ENCODE assay signal across 25 cellular contexts in the genomic region with DNA sequence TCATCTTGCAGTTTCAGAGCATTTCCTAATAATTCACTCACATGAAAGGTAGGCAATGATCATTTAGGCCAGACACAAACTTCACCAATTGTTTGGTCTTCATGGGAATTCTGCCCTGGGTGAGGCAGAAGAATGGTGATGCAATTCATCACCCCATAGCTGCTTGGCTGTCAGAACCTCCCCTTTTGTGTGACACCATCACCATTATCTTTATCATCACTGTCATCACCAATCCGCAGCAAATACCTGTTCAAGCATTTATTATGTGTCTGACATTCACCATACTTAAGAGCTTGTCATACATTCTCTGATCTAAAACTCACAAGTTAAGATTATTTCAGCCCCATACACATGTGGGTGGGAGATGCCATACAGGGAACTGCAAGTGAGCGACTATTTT.
"Had no signal": no experiment of that assay in that cellular context is flagged by ENCODE, and none has a peak within 500 bp of the region (broad histone marks: within the 10 kb centered on the region; RNA-seq: fewer than 3 reads in every experiment).

No MANE protein-coding gene starts in this region.

- H3K9me3 ChIP-seq: stomach, suprapubic skin, testis, thoracic aorta, thyroid gland, tibial artery, tibial nerve, transverse colon, upper lobe of left lung, upper lobe of right lung, uterus, vagina had no signal

- H3K4me1 ChIP-seq: stomach, suprapubic skin, testis, thyroid gland, tibial artery, tibial nerve, transverse colon, upper lobe of left lung, upper lobe of right lung, uterus, vagina had no signal

- H3K36me3 ChIP-seq: stomach, suprapubic skin, thoracic aorta, thyroid gland, tibial artery, tibial nerve, transverse colon, upper lobe of left lung, upper lobe of right lung, uterus, vagina had no signal

- H3K4me3 ChIP-seq: stomach, suprapubic skin, testis, thoracic aorta, thyroid gland, tibial artery, tibial nerve, transverse colon, upper lobe of left lung, upper lobe of right lung, uterus, vagina had no signal

- DNase-seq: stimulated activated CD4-positive, alpha-beta T cell treated with anti-CD3 and anti-CD28 coated beads, Interleukin-2, amount 100 ng/mL, for 48 hours; stimulated activated CD4-positive, alpha-beta T cell treated with anti-CD3 and anti-CD28 coated beads, Interleukin-4, amount 100 ng/mL, for 1 hour; stimulated activated CD4-positive, alpha-beta T cell treated with anti-CD3 and anti-CD28 coated beads, Interleukin-4, amount 100 ng/mL, for 24 hours; stimulated activated CD4-positive, alpha-beta T cell treated with anti-CD3 and anti-CD28 coated beads, Interleukin-4, amount 100 ng/mL, for 4 hours; stimulated activated CD8-positive, alpha-beta memory T cell treated with anti-CD3 and anti-CD28 coated beads, Interleukin-4, amount 100 ng/mL, for 48 hours; stimulated activated naive B cell treated with anti-CD40 and anti-IgM and Interleukin-4, amounts not matched to agents 10 μg/mL and 1 μg/mL and 100 μg/mL, for 72 hours; stimulated activated naive CD4-positive, alpha-beta T cell; stimulated activated naive CD4-positive, alpha-beta T cell treated with Interleukin-2 at 50 U/mL for 16 hours; stimulated activated naive CD8-positive, alpha-beta T cell treated with anti-CD3 and anti-CD28 coated beads, Interleukin-15, amount 100 ng/mL, for 72 hours; stimulated activated naive CD8-positive, alpha-beta T cell treated with anti-CD3 and anti-CD28 coated beads, Interleukin-15, Interleukin-2, amounts not matched to agents 100 U/mL and 50 U/mL, for 24 hours; stomach; substantia nigra; testis; thyroid gland; tibial artery; transverse colon; trophoblast cell; upper lobe of left lung; upper lobe of right lung; uterus had no signal

- H3K27me3 ChIP-seq: stomach, suprapubic skin, testis, thyroid gland, tibial artery, tibial nerve, transverse colon, upper lobe of left lung, upper lobe of right lung, uterus, vagina had no signal

- FAIRE-seq: urothelium cell line had no signal

- H3K27ac ChIP-seq: stomach, suprapubic skin, testis, thoracic aorta, thyroid gland, tibial artery, tibial nerve, transverse colon, upper lobe of left lung, upper lobe of right lung, uterus, vagina had no signal
